Comparison of ENCODE assay signal across 17 cellular contexts in the genomic region with DNA sequence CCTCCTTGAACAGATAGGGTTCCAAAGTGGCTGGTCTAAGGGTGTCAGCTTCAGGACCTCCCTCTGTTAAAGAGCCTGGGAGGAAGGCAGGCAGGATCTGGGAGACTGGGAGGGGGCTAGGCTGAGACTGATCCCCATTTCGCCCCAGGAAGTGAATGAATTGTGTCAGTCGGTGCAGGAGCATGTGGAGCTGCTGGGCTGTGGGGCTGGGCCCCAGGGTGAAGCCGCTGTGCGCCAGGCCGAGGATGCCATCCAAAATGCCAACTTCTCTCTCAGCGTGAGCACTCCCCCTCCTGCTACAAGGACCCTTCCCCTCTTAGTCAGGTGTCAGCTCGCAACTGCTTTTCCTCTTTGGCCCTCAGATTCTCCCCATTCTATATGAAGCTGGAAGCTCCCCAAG. TPM values are rescaled to one million over a fixed set of nuclear protein-coding genes. Genes with fewer than 3 reads are reported as not detected.
A peak's percentile ranks its signal among the peaks of the same experiment; 100 is the strongest.
DNase-seq lines count a peak whose midpoint lies in the region; ATAC-seq and TF ChIP-seq lines count a peak whose summit lies in the region.
"Had no signal": no experiment of that assay in that cellular context is flagged by ENCODE, and none has a peak within 500 bp of the region (broad histone marks: within the 10 kb centered on the region; RNA-seq: fewer than 3 reads in every experiment).

No MANE protein-coding gene starts in this region.

- ATAC-seq in stimulated activated effector memory CD8-positive, alpha-beta T cell treated with anti-CD3 and anti-CD28 coated beads, Interleukin-12 subunit alpha, Interleukin-12 subunit beta, amount 100 ng/mL, for 72 hours = no peak
- ATAC-seq: GM23338, PC-3 had no signal

- H3K27ac Mint-ChIP-seq in T-helper 2 cell treated with Interferon-gamma antibody and Interleukin-4, amounts not matched to agents 5 μg/mL and 100 μg/mL, for 36 hours = peak overlapping the region; percentile 62
- H3K27ac Mint-ChIP-seq in IgD-negative memory B cell (peak overlapping the region in 2 of 3 donors; percentile 87 to 91), glutamatergic neuron (ENCODE audit: unreplicated experiment) (no peak overlapping the region)
- peak overlapping the region; percentile 8 for H3K27ac Mint-ChIP-seq in stimulated activated effector memory CD8-positive, alpha-beta T cell treated with anti-CD3 and anti-CD28 coated beads, Interleukin-12 subunit alpha, Interleukin-12 subunit beta, amount 100 ng/mL, for 72 hours
- H3K27ac Mint-ChIP-seq: GM23338 had no signal

- TF ChIP-seq CTCF in glutamatergic neuron (IDR thresholded peaks at IDR 0.05; ENCODE audit: partially characterized antibody, unreplicated experiment) = no peak

- intact Hi-C loops in cardiac septum (cut with DNase I) = no loop called here

- no peak overlapping the region for H3K4me3 Mint-ChIP-seq in T-helper 2 cell treated with Interferon-gamma antibody and Interleukin-4, amounts not matched to agents 5 μg/mL and 100 μg/mL, for 36 hours
- H3K4me3 Mint-ChIP-seq in IgD-negative memory B cell (peak overlapping the region in 1 of 4 donors; percentile 74), glutamatergic neuron (ENCODE audit: unreplicated experiment) (peak overlapping the region; percentile 9)
- H3K4me3 Mint-ChIP-seq in stimulated activated effector memory CD8-positive, alpha-beta T cell treated with anti-CD3 and anti-CD28 coated beads, Interleukin-12 subunit alpha, Interleukin-12 subunit beta, amount 100 ng/mL, for 72 hours = no peak overlapping the region

- H3K4me1 Mint-ChIP-seq in T-helper 2 cell treated with Interferon-gamma antibody and Interleukin-4, amounts not matched to agents 5 μg/mL and 100 μg/mL, for 36 hours (ENCODE audit: low read depth) = peaks cover 4% of the 10 kb centered on the region
- peaks cover 0 to 5% (median 1%) of the 10 kb centered on the region in 3 donors for H3K4me1 Mint-ChIP-seq in IgD-negative memory B cell
- H3K4me1 Mint-ChIP-seq in glutamatergic neuron (ENCODE audit: low read depth, unreplicated experiment) = peaks cover 2% of the 10 kb centered on the region
- peaks cover 25% of the 10 kb centered on the region for H3K4me1 Mint-ChIP-seq in stimulated activated effector memory CD8-positive, alpha-beta T cell treated with anti-CD3 and anti-CD28 coated beads, Interleukin-12 subunit alpha, Interleukin-12 subunit beta, amount 100 ng/mL, for 72 hours

- DNase-seq in T-helper 2 cell treated with Interferon-gamma antibody and Interleukin-4, amounts not matched to agents 5 μg/mL and 100 μg/mL, for 36 hours (ENCODE audit: low spot score) = no peak
- DNase-seq in T-helper 2 cell = no peak
- no peak for DNase-seq in glutamatergic neuron
- no peak for DNase-seq in stimulated activated effector memory CD8-positive, alpha-beta T cell treated with anti-CD3 and anti-CD28 coated beads, Interleukin-12 subunit alpha, Interleukin-12 subunit beta, amount 100 ng/mL, for 72 hours (ENCODE audit: low spot score in 2 of 2)
- DNase-seq in cardiac septum (ENCODE audit: low spot score) = no peak
- DNase-seq in GM19238 (ENCODE audit: insufficient read length, low spot score) = no peak
- DNase-seq in GDM1 (lab: John Stamatoyannopoulos, UW) = no peak
- DNase-seq: CD8-positive, alpha-beta memory T cell; DMS79 treated with DMSO at 0.1 percent for 48 hours; KG1; NCI-H1417 treated with DMSO at 0.1 percent for 48 hours; NCI-H1930; NCI-H2171 treated with DMSO at 0.1 percent for 48 hours; NCI-H748 treated with DMSO at 0.1 percent for 48 hours; PC-3 had no signal

- no peaks in the 10 kb centered on the region for H3K27me3 Mint-ChIP-seq in T-helper 2 cell treated with Interferon-gamma antibody and Interleukin-4, amounts not matched to agents 5 μg/mL and 100 μg/mL, for 36 hours (ENCODE audit: low read depth)
- H3K27me3 Mint-ChIP-seq in IgD-negative memory B cell = no peaks in the 10 kb centered on the region
- H3K27me3 Mint-ChIP-seq in glutamatergic neuron (ENCODE audit: unreplicated experiment) = peaks cover 31% of the 10 kb centered on the region
- H3K27me3 Mint-ChIP-seq: CD8-positive, alpha-beta memory T cell had no signal

- no peaks in the 10 kb centered on the region for H3K9me3 Mint-ChIP-seq in T-helper 2 cell treated with Interferon-gamma antibody and Interleukin-4, amounts not matched to agents 5 μg/mL and 100 μg/mL, for 36 hours
- H3K9me3 Mint-ChIP-seq in IgD-negative memory B cell = no peaks in the 10 kb centered on the region
- H3K9me3 Mint-ChIP-seq in glutamatergic neuron (ENCODE audit: unreplicated experiment) = peaks cover 13% of the 10 kb centered on the region
- no peaks in the 10 kb centered on the region for H3K9me3 Mint-ChIP-seq in stimulated activated effector memory CD8-positive, alpha-beta T cell treated with anti-CD3 and anti-CD28 coated beads, Interleukin-12 subunit alpha, Interleukin-12 subunit beta, amount 100 ng/mL, for 72 hours
- H3K9me3 Mint-ChIP-seq: CD8-positive, alpha-beta memory T cell; GM23338 had no signal

- H3K36me3 Mint-ChIP-seq in T-helper 2 cell treated with Interferon-gamma antibody and Interleukin-4, amounts not matched to agents 5 μg/mL and 100 μg/mL, for 36 hours (ENCODE audit: low read depth) = peaks cover 48% of the 10 kb centered on the region
- H3K36me3 Mint-ChIP-seq in IgD-negative memory B cell (peaks cover 3% of the 10 kb centered on the region), glutamatergic neuron (ENCODE audit: unreplicated experiment) (peaks cover 16% of the 10 kb centered on the region)
- H3K36me3 Mint-ChIP-seq in stimulated activated effector memory CD8-positive, alpha-beta T cell treated with anti-CD3 and anti-CD28 coated beads, Interleukin-12 subunit alpha, Interleukin-12 subunit beta, amount 100 ng/mL, for 72 hours = peaks cover 72% of the 10 kb centered on the region

RNA-seq across cellular contexts. Expression of a gene that starts 6.1 kb away (rescaled TPM):
- polyA plus RNA-seq in IgD-negative memory B cell = 14.5 TPM
- 37.1 TPM for total RNA-seq in glutamatergic neuron (ENCODE audit: unreplicated experiment)
- 0.40 TPM for total RNA-seq in cardiac septum

RNA-seq across cellular contexts. Expression of a gene that starts 9.0 kb away (rescaled TPM):
- polyA plus RNA-seq in IgD-negative memory B cell = 48.6 TPM
- 33.3 TPM for total RNA-seq in glutamatergic neuron (ENCODE audit: unreplicated experiment)
- total RNA-seq in cardiac septum = 9.3 TPM

RNA-seq across cellular contexts. Expression of a gene that starts 9.7 kb away (rescaled TPM):
- polyA plus RNA-seq in IgD-negative memory B cell = 18.5 TPM
- total RNA-seq in glutamatergic neuron (ENCODE audit: unreplicated experiment) (18.7 TPM), cardiac septum (3.4 TPM)

RNA-seq across cellular contexts. Expression of a gene that starts 15.5 kb away (rescaled TPM):
- 1.8 TPM for polyA plus RNA-seq in IgD-negative memory B cell
- total RNA-seq in glutamatergic neuron (ENCODE audit: unreplicated experiment) (19.0 TPM), cardiac septum (8.5 TPM)

RNA-seq across cellular contexts. Expression of a gene that starts 15.6 kb away (rescaled TPM):
- polyA plus RNA-seq in IgD-negative memory B cell = 8.2 TPM
- total RNA-seq in glutamatergic neuron (ENCODE audit: unreplicated experiment) (3.4 TPM), cardiac septum (5.6 TPM)
- total RNA-seq: PC-3 had no signal

Comparison
In these comparisons a context has a peak if more than half of its experiments do, and no peak if none do; other contexts are left out.
1. RNA of a gene that starts 6.1 kb away (total RNA-seq): 37.1 TPM in glutamatergic neuron (single experiment); 0.40 TPM in cardiac septum (single experiment); every median in the first group is over 10 times any median in the second.